In genomic region chr1:205704891-205705290, GRCh38 we compare ENCODE assay signal across 1 cellular context.
TF ChIP-seq lines count a peak whose summit lies in the region.

No MANE protein-coding gene starts in this region.

TF ChIP-seq in K562, 482 proteins besides CTCF, POLR2A, EP300 and RAD21:
- TF ChIP-seq KDM4B (IDR thresholded peaks at IDR 0.05; ENCODE audit: borderline replicate concordance in 2 of 2, low read depth in 1 of 2) (no peak), ZNF217 (CRISPR knock-in tag; IDR thresholded peaks at IDR 0.05) (no peak), ZNF24 (IDR thresholded peaks at IDR 0.05) (no peak), MBD2 (IDR thresholded peaks at IDR 0.05; ENCODE audit: borderline replicate concordance, low read depth) (no peak), RBBP5 (IDR thresholded peaks at IDR 0.05; ENCODE audit: borderline replicate concordance, insufficient read depth, low read length, poor library complexity, severe bottlenecking) (no peak), POLR3A (IDR thresholded peaks at IDR 0.05; ENCODE audit: borderline replicate concordance, extremely low read depth, insufficient read depth, insufficient read length) (no peak), SNAPC5 (CRISPR knock-in tag; IDR thresholded peaks at IDR 0.05) (0 out of 2 replicates have a peak, but pooled peaks have one; percentile 11), NFE2 (IDR thresholded peaks at IDR 0.05; ENCODE audit: low read depth) (no peak)
